ENCODE assay signal across 8 cellular contexts in the genomic region with DNA sequence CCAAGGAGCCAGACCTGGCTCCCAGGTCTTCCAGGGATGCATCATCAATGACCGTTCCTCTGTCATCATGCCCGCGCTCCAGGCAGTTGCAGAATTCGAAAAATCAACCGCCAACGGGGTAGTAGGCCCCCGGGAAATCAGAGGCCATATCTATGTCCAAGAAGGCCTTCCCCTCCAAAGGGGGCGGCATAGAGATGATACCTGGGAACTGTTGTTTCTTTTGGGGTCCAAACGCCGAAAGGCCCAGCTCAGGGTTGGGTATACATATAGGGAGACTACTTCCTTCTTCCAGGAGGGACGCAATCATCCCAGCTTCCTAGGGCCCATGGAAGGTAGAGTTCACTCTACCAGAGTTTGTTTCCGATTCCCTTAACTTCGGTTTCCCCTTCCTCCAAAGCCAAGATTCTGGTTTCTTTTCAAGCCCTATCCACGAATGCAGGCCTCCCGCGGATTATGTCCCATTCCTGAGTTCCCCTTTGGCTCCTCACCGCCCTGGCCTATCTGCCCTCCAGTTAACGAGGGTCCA. TPM values are rescaled to one million over a fixed set of nuclear protein-coding genes. Genes with fewer than 3 reads are reported as not detected.
DNase-seq lines count a peak whose midpoint lies in the region; TF ChIP-seq lines count a peak whose summit lies in the region.

No MANE protein-coding gene starts in this region.

- peaks cover 8% of the 10 kb centered on the region for H3K27me3 Mint-ChIP-seq in brain

- TF ChIP-seq POLR2A in suprapubic skin (IDR thresholded peaks at IDR 0.05), result no peak

- H3K4me1 ChIP-seq in suprapubic skin, result peaks cover 32% of the 10 kb centered on the region

- H3K27ac ChIP-seq in layer of hippocampus (ENCODE audit: low read depth, low read length), result peak overlapping the region; percentile 95
- peak overlapping the region; percentile 90 for H3K27ac ChIP-seq in suprapubic skin

- H3K27ac Mint-ChIP-seq in brain, result peak overlapping the region; percentile 95 to 99 (median 97)

- peak overlapping the region; percentile 93 for H3K4me3 ChIP-seq in suprapubic skin

- peak; percentile 45 for DNase-seq in DMS53 (lab: John Stamatoyannopoulos, UW)
- no peak for DNase-seq in DMS53 treated with DMSO at 0.1 percent for 48 hours (lab: John Stamatoyannopoulos, UW; ENCODE audit: unreplicated experiment)
- DNase-seq in M059J (ENCODE audit: low read depth), result peak; percentile 31
- no peak for DNase-seq in suprapubic skin (ENCODE audit: low spot score in 2 of 2)
- no peak for DNase-seq in NCI-H187 (lab: John Stamatoyannopoulos, UW)
- DNase-seq in stimulated activated CD4-positive, alpha-beta T cell treated with anti-CD3 and anti-CD28 coated beads, Interleukin-12 subunit alpha, Interleukin-12 subunit beta, amount 100 ng/mL, for 4 hours, result no peak

- no peaks in the 10 kb centered on the region for H3K27me3 ChIP-seq in layer of hippocampus (ENCODE audit: control insufficient read depth, insufficient read depth, low read length)
- no peaks in the 10 kb centered on the region for H3K27me3 ChIP-seq in suprapubic skin

- H3K9me3 Mint-ChIP-seq in brain, result peaks cover 0 to 3% (median 0%) of the 10 kb centered on the region in 5 experiments

- peak overlapping the region; percentile 96 to 99 (median 98) for H3K4me3 Mint-ChIP-seq in brain

- TF ChIP-seq CTCF in brain (conservative IDR thresholded peaks at IDR 0.05), result no peak
- no peak for TF ChIP-seq CTCF in suprapubic skin (IDR thresholded peaks at IDR 0.05)

- peaks cover 10% of the 10 kb centered on the region for H3K36me3 ChIP-seq in suprapubic skin

- WGBS in suprapubic skin, result 1% methylated on average over 18 of the region's 18 CpGs

- no peaks in the 10 kb centered on the region for H3K9me3 ChIP-seq in suprapubic skin

- no peak for TF ChIP-seq EP300 in suprapubic skin (IDR thresholded peaks at IDR 0.05)

- peaks cover 51% of the 10 kb centered on the region for H3K4me1 Mint-ChIP-seq in brain

- H3K36me3 Mint-ChIP-seq in brain, result peaks cover 36% of the 10 kb centered on the region

RNA-seq across cellular contexts. Expression of a gene that starts 0.8 kb away (rescaled TPM):
- total RNA-seq in M059J (2014; rRNA removed; shearing (Covaris generic)), result 32.4 and 39.9 TPM in 2 replicates
- polyA plus RNA-seq in brain (ENCODE audit: insufficient read depth, low read depth, low replicate concordance), result 98.5 TPM
- total RNA-seq in suprapubic skin, result 10 to 100 TPM; 21.8 to 31.3 (median 28.8) TPM

RNA-seq across cellular contexts. Expression of a gene that starts 53.1 kb away (rescaled TPM):
- total RNA-seq in M059J (2014; rRNA removed; shearing (Covaris generic)), result 33.2 and 40.4 TPM in 2 replicates
- 56.3 TPM for polyA plus RNA-seq in brain (ENCODE audit: insufficient read depth, low read depth, low replicate concordance)
- 10 to 100 TPM; 42.2 to 63.3 (median 51.9) TPM for total RNA-seq in suprapubic skin

Comparison
In these comparisons a context has a peak if more than half of its experiments do, and no peak if none do; other contexts are left out.
1. DNase-seq: peak in DMS53 (single experiment) and M059J (single experiment); none in DMS53 treated with DMSO at 0.1 percent for 48 hours (single experiment), suprapubic skin (0 of 2), NCI-H187 (0 of 2) and stimulated activated CD4-positive, alpha-beta T cell treated with anti-CD3 and anti-CD28 coated beads, Interleukin-12 subunit alpha, Interleukin-12 subunit beta, amount 100 ng/mL, for 4 hours (single experiment).